In the genomic region with DNA sequence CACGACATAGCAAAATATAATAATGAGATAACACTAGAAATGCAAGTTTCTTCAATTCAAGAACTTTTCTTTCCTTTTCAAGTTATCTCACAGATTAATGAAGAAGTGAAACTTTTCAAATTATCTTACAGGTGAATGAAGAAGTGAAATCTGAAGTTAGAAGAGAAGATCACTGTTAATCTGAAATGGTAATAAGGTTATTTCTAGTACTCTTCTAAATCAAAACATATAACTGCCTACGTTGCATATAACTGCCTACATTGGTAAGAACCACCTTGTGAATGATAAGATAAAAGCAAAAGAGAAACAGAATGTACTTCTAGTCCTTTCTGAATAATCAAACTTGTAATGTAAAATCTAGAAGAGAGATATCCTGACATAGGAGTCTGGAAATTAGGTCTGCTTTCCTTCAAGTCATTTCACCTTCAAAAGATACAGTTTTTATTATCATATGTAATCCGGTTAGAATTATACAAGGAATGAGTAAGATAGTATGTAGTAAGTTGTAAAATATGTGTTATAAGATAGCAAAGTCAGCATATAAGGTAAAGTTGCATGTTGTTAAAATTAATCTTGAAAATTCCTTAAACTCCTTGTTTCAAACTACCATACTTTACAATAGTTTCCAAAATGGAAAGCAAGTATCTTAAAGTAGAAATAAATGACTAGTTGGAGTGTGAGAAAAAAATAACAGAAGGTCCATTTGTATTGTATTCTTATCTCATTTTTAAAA, we compare ENCODE assay signal across 26 cellular contexts.
"Had no signal": no experiment of that assay in that cellular context is flagged by ENCODE, and none has a peak within 500 bp of the region (broad histone marks: within the 10 kb centered on the region; RNA-seq: fewer than 3 reads in every experiment).

No MANE protein-coding gene starts in this region.

- DNase-seq: activated CD4-positive, alpha-beta T cell treated with anti-CD3 and anti-CD28 coated beads for 48 hours; activated CD4-positive, alpha-beta T cell treated with anti-CD3 and anti-CD28 coated beads, Interleukin-2, amount 50 U/mL, for 4 hours; activated CD4-positive, CD25-positive, alpha-beta regulatory T cell treated with anti-CD3 and anti-CD28 coated beads, Interleukin-2, amount 50 U/mL, for 72 hours; activated CD8-positive, alpha-beta memory T cell treated with anti-CD3 and anti-CD28 coated beads, Interleukin-2, amount 50 U/mL, for 48 hours; activated CD8-positive, alpha-beta T cell treated with anti-CD3 and anti-CD28 coated beads, Interleukin-2, amount 10 ng/mL, durations not matched to agents 7 days and 5 days; activated naive CD4-positive, alpha-beta T cell treated with anti-CD3 and anti-CD28 coated beads, Interleukin-2, amount 50 U/mL, for 16 hours; activated naive CD8-positive, alpha-beta T cell treated with anti-CD3 and anti-CD28 coated beads, Interleukin-2, amount 10 ng/mL, durations not matched to agents 7 days and 5 days; activated T-cell treated with anti-CD3 and anti-CD28 coated beads, Interleukin-2, amount 50 U/mL, for 1 hour; adrenal gland; anterior cingulate cortex; cerebellar nuclear complex; MG63; NCI-H1105; NCI-H1436; NCI-H1694 treated with DMSO at 0.1 percent for 48 hours; NCI-H2029 treated with DMSO at 0.1 percent for 48 hours; NCI-H510A treated with DMSO at 0.1 percent for 48 hours; NCI-H69; PC-3; SHP77; SW 1271; T-helper 9 cell had no signal

- FAIRE-seq: RCC 7860 had no signal

- ATAC-seq: activated CD8-positive, alpha-beta T cell treated with anti-CD3 and anti-CD28 coated beads, Interleukin-2, amount 10 ng/mL, durations not matched to agents 7 days and 5 days; PC-3; SK-N-SH treated with all-trans-retinoic acid at 6 μM for 48 hours; WTC11 had no signal

- H3K27me3 ChIP-seq: adrenal gland, MG63, SJSA1 had no signal

- H3K4me3 ChIP-seq: adrenal gland, MG63, SJSA1 had no signal

- H3K4me3 Mint-ChIP-seq: activated CD8-positive, alpha-beta T cell treated with anti-CD3 and anti-CD28 coated beads, Interleukin-2, amount 10 ng/mL, durations not matched to agents 7 days and 5 days; activated naive CD8-positive, alpha-beta T cell treated with anti-CD3 and anti-CD28 coated beads, Interleukin-2, amount 10 ng/mL, durations not matched to agents 7 days and 5 days; WTC11 had no signal

- H3K27ac Mint-ChIP-seq: activated CD8-positive, alpha-beta T cell treated with anti-CD3 and anti-CD28 coated beads, Interleukin-2, amount 10 ng/mL, durations not matched to agents 7 days and 5 days; activated naive CD8-positive, alpha-beta T cell treated with anti-CD3 and anti-CD28 coated beads, Interleukin-2, amount 10 ng/mL, durations not matched to agents 7 days and 5 days; WTC11 had no signal

- H3K36me3 Mint-ChIP-seq: activated naive CD8-positive, alpha-beta T cell treated with anti-CD3 and anti-CD28 coated beads, Interleukin-2, amount 10 ng/mL, durations not matched to agents 7 days and 5 days had no signal

- H3K27me3 Mint-ChIP-seq: activated naive CD8-positive, alpha-beta T cell treated with anti-CD3 and anti-CD28 coated beads, Interleukin-2, amount 10 ng/mL, durations not matched to agents 7 days and 5 days had no signal

- H3K36me3 ChIP-seq: adrenal gland, MG63, SJSA1 had no signal

- H3K4me1 Mint-ChIP-seq: activated naive CD8-positive, alpha-beta T cell treated with anti-CD3 and anti-CD28 coated beads, Interleukin-2, amount 10 ng/mL, durations not matched to agents 7 days and 5 days; WTC11 had no signal

- H3K4me1 ChIP-seq: adrenal gland, SJSA1 had no signal

- H3K27ac ChIP-seq: adrenal gland, SJSA1 had no signal

- H3K9me3 ChIP-seq: adrenal gland, MG63, SJSA1 had no signal
